8 cellular contexts compared by ENCODE assay signal in genomic region chr5:61933787-61934626, GRCh38.
A peak's percentile ranks its signal among the peaks of the same experiment; 100 is the strongest.
DNase-seq lines count a peak whose midpoint lies in the region; ATAC-seq and TF ChIP-seq lines count a peak whose summit lies in the region.

No MANE protein-coding gene starts in this region.

- H3K27ac ChIP-seq in OCI-LY1 (ENCODE audit: low read depth, low read length, poor library complexity, severe bottlenecking): no peak overlapping the region

- no peaks in the 10 kb centered on the region for H3K79me2 ChIP-seq in OCI-LY1 (ENCODE audit: insufficient read depth, low read length)

- no peaks in the 10 kb centered on the region for H4K20me1 ChIP-seq in OCI-LY1 (ENCODE audit: insufficient read depth, low read length)

- peak; percentile 26 for DNase-seq in stimulated activated CD4-positive, alpha-beta T cell treated with anti-CD3 and anti-CD28 coated beads, Interleukin-15, amount 100 ng/mL, for 24 hours
- no peak for DNase-seq in stimulated activated CD4-positive, alpha-beta T cell treated with anti-CD3 and anti-CD28 coated beads, Interleukin-12 subunit alpha, Interleukin-12 subunit beta, amount 100 ng/mL, for 4 hours
- DNase-seq in HuH-7.5 (ENCODE audit: low spot score) (peak; percentile 41), ecto neural progenitor cell (ENCODE audit: low spot score) (peak; percentile 65), midbrain (lab: John Stamatoyannopoulos, UW) (peak; percentile 76)

- H3K9me2 ChIP-seq in OCI-LY1 (ENCODE audit: low read depth, low read length): no peaks in the 10 kb centered on the region

- no peak overlapping the region for H2AFZ ChIP-seq in OCI-LY1 (ENCODE audit: low read length)

- peak; percentile 41; the same call in 1 of the 2 replicates for TF ChIP-seq CTCF in OCI-LY1 (IDR thresholded peaks at IDR 0.05; ENCODE audit: low read length)

- H3K4me3 ChIP-seq in OCI-LY1 (ENCODE audit: low read depth, low read length, poor library complexity, severe bottlenecking): no peak overlapping the region

- no peaks in the 10 kb centered on the region for H3F3A ChIP-seq in OCI-LY1 (ENCODE audit: insufficient read depth, low read length)

- no peaks in the 10 kb centered on the region for H3K4me1 ChIP-seq in OCI-LY1 (ENCODE audit: insufficient read depth, low read length, severe bottlenecking)

- no peak for ATAC-seq in HG03196 (IDR thresholded peaks at IDR 0.05; ENCODE audit: unreplicated experiment)
- no peak for ATAC-seq in HG02763 (IDR thresholded peaks at IDR 0.05; ENCODE audit: unreplicated experiment)

- H3K4me2 ChIP-seq in OCI-LY1 (ENCODE audit: low read length): no peak overlapping the region

- no peak overlapping the region for H3K9ac ChIP-seq in OCI-LY1 (ENCODE audit: low read length)

- H3K36me3 ChIP-seq in OCI-LY1 (ENCODE audit: insufficient read depth, low read length): no peaks in the 10 kb centered on the region

- H3K27me3 ChIP-seq in OCI-LY1 (ENCODE audit: insufficient read depth, low read length): no peaks in the 10 kb centered on the region

- H3K9me3 ChIP-seq in OCI-LY1 (ENCODE audit: low read length): no peaks in the 10 kb centered on the region
